In the genomic region with DNA sequence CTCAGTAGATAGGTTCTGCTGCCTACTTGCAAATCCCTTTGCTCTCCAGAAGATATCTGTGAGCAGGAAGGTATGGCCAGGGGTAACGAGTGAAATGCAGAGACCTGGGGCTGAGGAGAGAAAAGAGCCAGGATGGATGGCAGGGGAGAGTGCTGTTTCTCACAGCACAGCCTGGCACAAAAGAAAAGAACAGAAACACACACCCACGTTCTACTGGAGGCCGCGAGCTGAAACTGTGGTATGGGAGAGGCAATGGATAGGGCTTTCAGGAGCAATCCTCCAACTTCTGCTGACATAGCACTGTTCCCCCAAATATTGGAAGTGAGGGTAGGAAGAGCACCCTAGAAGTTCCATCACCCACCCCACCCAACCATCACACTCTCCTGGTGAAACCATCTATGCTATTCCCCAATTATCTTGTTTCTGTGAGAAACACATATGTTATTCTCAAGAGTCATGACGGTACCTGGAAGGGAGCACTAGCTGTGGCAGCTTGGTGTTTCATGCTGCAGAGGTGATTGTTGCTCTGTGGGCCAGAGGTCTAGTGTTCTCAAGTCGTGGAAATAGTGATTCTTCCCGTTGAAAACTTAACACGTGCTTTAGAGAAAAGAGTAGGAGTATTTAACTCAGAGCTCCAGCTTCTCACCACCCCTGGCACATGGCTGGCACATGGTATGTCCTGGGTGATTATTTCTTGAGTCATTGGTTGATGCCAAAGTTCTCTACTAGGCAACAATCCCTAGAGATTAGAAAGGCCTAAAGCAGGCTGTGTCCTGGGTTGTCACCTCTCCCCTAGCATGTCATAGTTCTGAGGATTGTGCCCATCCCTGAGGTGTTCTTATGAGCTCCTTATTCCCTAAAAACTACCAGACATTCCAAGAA, we compare ENCODE assay signal across 19 cellular contexts.
"Had no signal": no experiment of that assay in that cellular context is flagged by ENCODE, and none has a peak within 500 bp of the region (broad histone marks: within the 10 kb centered on the region; RNA-seq: fewer than 3 reads in every experiment).

No MANE protein-coding gene starts in this region.

- ATAC-seq: activated CD8-positive, alpha-beta T cell treated with anti-CD3 and anti-CD28 coated beads for 36 hours; gastroesophageal sphincter; WTC11 had no signal

- H3K27me3 ChIP-seq: brain microvascular endothelial cell, gastroesophageal sphincter, heart right ventricle, upper lobe of left lung had no signal

- H3K27ac ChIP-seq: brain microvascular endothelial cell, parathyroid adenoma, SJSA1, upper lobe of left lung had no signal

- DNase-seq: activated CD4-positive, alpha-beta T cell treated with anti-CD3 and anti-CD28 coated beads for 4 hours; activated CD8-positive, alpha-beta memory T cell treated with anti-CD3 and anti-CD28 coated beads, Interleukin-2, amount 50 U/mL, for 48 hours; activated CD8-positive, alpha-beta T cell treated with anti-CD3 and anti-CD28 coated beads for 36 hours; activated naive CD8-positive, alpha-beta T cell treated with anti-CD3 and anti-CD28 coated beads for 36 hours; brain microvascular endothelial cell; dermis blood vessel endothelial cell; erythroblast; heart right ventricle; stimulated activated CD4-positive, alpha-beta T cell treated with anti-CD3 and anti-CD28 coated beads, Interleukin-4, amount 100 ng/mL, for 4 hours; stimulated activated CD8-positive, alpha-beta memory T cell treated with anti-CD3 and anti-CD28 coated beads, Interleukin-4, amount 100 ng/mL, for 48 hours; stimulated activated naive CD4-positive, alpha-beta T cell treated with Interleukin-2 at 50 U/mL for 16 hours; T-helper 2 cell; upper lobe of left lung had no signal

- FAIRE-seq: islet of Langerhans had no signal

- H3K36me3 ChIP-seq: brain microvascular endothelial cell, gastroesophageal sphincter, heart right ventricle, SJSA1, upper lobe of left lung had no signal

- H3K4me1 ChIP-seq: parathyroid adenoma, SJSA1, upper lobe of left lung had no signal

- H3K4me3 ChIP-seq: gastroesophageal sphincter, heart right ventricle, SJSA1, skin epidermis, upper lobe of left lung had no signal

- H3K9ac ChIP-seq: parathyroid adenoma had no signal

- H3K9me3 ChIP-seq: gastroesophageal sphincter, heart right ventricle, SJSA1, upper lobe of left lung had no signal
